In the genomic region with DNA sequence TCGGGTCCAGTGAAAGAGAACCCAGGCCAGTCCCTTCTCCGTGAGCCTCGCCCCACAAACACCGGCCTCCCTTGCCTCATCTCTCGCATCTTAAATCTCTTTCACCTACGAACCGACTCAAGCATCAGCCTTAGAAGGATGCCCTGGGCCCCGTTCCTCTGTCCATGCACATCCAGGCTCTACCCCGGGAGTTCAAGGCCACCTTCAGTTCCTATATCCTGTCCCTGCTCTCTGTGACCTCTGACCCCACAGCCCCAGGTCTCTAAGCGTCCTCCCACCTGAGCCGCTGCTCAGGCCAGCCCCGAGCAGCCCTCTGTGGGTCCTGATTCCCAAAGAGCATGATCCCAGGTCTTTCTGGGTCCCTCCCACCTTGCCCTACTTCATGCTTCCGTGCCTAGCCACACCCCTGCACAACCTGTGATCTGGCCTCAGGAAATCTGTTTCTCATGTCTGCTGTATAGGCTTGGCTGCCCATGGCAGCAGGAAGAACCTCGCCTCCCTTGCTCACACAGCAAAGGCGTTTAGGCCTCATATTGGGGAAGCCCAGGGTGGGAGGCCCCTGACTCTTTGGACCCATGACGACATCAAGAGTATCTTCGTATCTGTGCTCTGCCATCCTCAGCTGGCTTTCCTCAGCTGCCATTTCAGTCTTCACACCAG, we compare ENCODE assay signal across 27 cellular contexts.
"Had no signal": no experiment of that assay in that cellular context is flagged by ENCODE, and none has a peak within 500 bp of the region (broad histone marks: within the 10 kb centered on the region; RNA-seq: fewer than 3 reads in every experiment).

No MANE protein-coding gene starts in this region.

- H3K27ac ChIP-seq: breast epithelium, esophagus squamous epithelium, heart right ventricle, left ventricle myocardium inferior, neural progenitor cell, suprapubic skin, tibial artery, upper lobe of right lung, VCaP had no signal

- ATAC-seq: activated naive CD4-positive, alpha-beta T cell treated with anti-CD3 and anti-CD28 coated beads, Interleukin-2, amount 50 U/mL, for 72 hours; naive thymus-derived CD8-positive, alpha-beta T cell; upper lobe of right lung had no signal

- H3K4me3 Mint-ChIP-seq: activated CD4-positive, alpha-beta memory T cell treated with anti-CD3 and anti-CD28 coated beads for 36 hours; activated CD4-positive, alpha-beta T cell treated with anti-CD3 and anti-CD28 coated beads, Interleukin-2, amount 10 ng/mL, durations not matched to agents 24 days and 14 days; dendritic cell treated with granulocyte-macrophage colony-stimulating factor and Interleukin-4, amounts not matched to agents 40 ng/mL and 50 ng/mL, for 4 days; neural progenitor cell; T-helper 1 cell treated with Interleukin-12 subunit alpha and Interleukin-12 subunit beta and Interleukin-4 antibody, amounts not matched to agents 30 μg/mL and 1 μg/mL, for 36 hours had no signal

- H3K4me3 ChIP-seq: breast epithelium, esophagus squamous epithelium, heart right ventricle, left ventricle myocardium inferior, neural progenitor cell, smooth muscle cell, suprapubic skin, tibial artery, upper lobe of right lung had no signal

- DNase-seq: activated CD4-positive, alpha-beta memory T cell treated with anti-CD3 and anti-CD28 coated beads for 36 hours; activated CD4-positive, alpha-beta T cell treated with anti-CD3 and anti-CD28 coated beads, Interleukin-2, amount 10 ng/mL, durations not matched to agents 24 days and 14 days; activated T-cell treated with anti-CD3 and anti-CD28 coated beads, Interleukin-2, amount 50 U/mL, for 48 hours; central memory CD4-positive, alpha-beta T cell; esophagus squamous epithelium; foreskin melanocyte; heart right ventricle; kidney glomerular epithelial cell; left ventricle myocardium inferior; midbrain; naive thymus-derived CD8-positive, alpha-beta T cell; stimulated activated CD4-positive, alpha-beta T cell treated with anti-CD3 and anti-CD28 coated beads, Interleukin-1b, Interleukin-23, amount 100 ng/mL, for 48 hours; stimulated activated naive CD4-positive, alpha-beta T cell; SW 1271; T-helper 9 cell; upper lobe of right lung had no signal

- H2AFZ ChIP-seq: neural progenitor cell had no signal

- H3K4me2 ChIP-seq: neural progenitor cell, smooth muscle cell had no signal

- H3K4me1 ChIP-seq: breast epithelium, heart right ventricle, left ventricle myocardium inferior, neural progenitor cell, tibial artery, upper lobe of right lung had no signal

- H3K36me3 Mint-ChIP-seq: activated CD4-positive, alpha-beta memory T cell treated with anti-CD3 and anti-CD28 coated beads for 36 hours; activated naive CD4-positive, alpha-beta T cell treated with anti-CD3 and anti-CD28 coated beads, Interleukin-2, amount 50 U/mL, for 72 hours; naive thymus-derived CD8-positive, alpha-beta T cell; neural progenitor cell had no signal

- H3K9me3 ChIP-seq: breast epithelium, esophagus squamous epithelium, heart right ventricle, left ventricle myocardium inferior, suprapubic skin, tibial artery, upper lobe of right lung had no signal

- H3K9ac ChIP-seq: neural progenitor cell had no signal

- H3K36me3 ChIP-seq: breast epithelium, esophagus squamous epithelium, heart right ventricle, left ventricle myocardium inferior, neural progenitor cell, suprapubic skin, tibial artery, upper lobe of right lung had no signal

- H3K9me3 Mint-ChIP-seq: activated CD4-positive, alpha-beta memory T cell treated with anti-CD3 and anti-CD28 coated beads for 36 hours; activated CD4-positive, alpha-beta T cell treated with anti-CD3 and anti-CD28 coated beads, Interleukin-2, amount 10 ng/mL, durations not matched to agents 24 days and 14 days; activated naive CD4-positive, alpha-beta T cell treated with anti-CD3 and anti-CD28 coated beads, Interleukin-2, amount 50 U/mL, for 72 hours; activated T-helper 2 cell treated with anti-CD3 and anti-CD28 coated beads, Interferon-gamma antibody, Interleukin-2, Interleukin-4, amounts not matched to agents 10 μg/mL and 5 μg/mL and 100 μg/mL, durations not matched to agents 14 hours and 24 hours and 36 hours; dendritic cell treated with granulocyte-macrophage colony-stimulating factor and Interleukin-4, amounts not matched to agents 40 ng/mL and 50 ng/mL, for 4 days; naive thymus-derived CD8-positive, alpha-beta T cell; neural progenitor cell; T-helper 1 cell treated with Interleukin-12 subunit alpha and Interleukin-12 subunit beta and Interleukin-4 antibody, amounts not matched to agents 30 μg/mL and 1 μg/mL, for 36 hours had no signal

- H3K27ac Mint-ChIP-seq: activated CD4-positive, alpha-beta memory T cell treated with anti-CD3 and anti-CD28 coated beads for 36 hours; activated CD4-positive, alpha-beta T cell treated with anti-CD3 and anti-CD28 coated beads, Interleukin-2, amount 10 ng/mL, durations not matched to agents 24 days and 14 days; activated T-helper 2 cell treated with anti-CD3 and anti-CD28 coated beads, Interferon-gamma antibody, Interleukin-2, Interleukin-4, amounts not matched to agents 10 μg/mL and 5 μg/mL and 100 μg/mL, durations not matched to agents 14 hours and 24 hours and 36 hours; dendritic cell treated with granulocyte-macrophage colony-stimulating factor and Interleukin-4, amounts not matched to agents 40 ng/mL and 50 ng/mL, for 4 days; naive thymus-derived CD8-positive, alpha-beta T cell; neural progenitor cell; progenitor cell of endocrine pancreas; T-helper 1 cell treated with Interleukin-12 subunit alpha and Interleukin-12 subunit beta and Interleukin-4 antibody, amounts not matched to agents 30 μg/mL and 1 μg/mL, for 36 hours had no signal

- H3K4me1 Mint-ChIP-seq: activated CD4-positive, alpha-beta T cell treated with anti-CD3 and anti-CD28 coated beads, Interleukin-2, amount 10 ng/mL, durations not matched to agents 24 days and 14 days; naive thymus-derived CD8-positive, alpha-beta T cell had no signal
